Comparison of ENCODE assay signal across 8 cellular contexts in the genomic region with DNA sequence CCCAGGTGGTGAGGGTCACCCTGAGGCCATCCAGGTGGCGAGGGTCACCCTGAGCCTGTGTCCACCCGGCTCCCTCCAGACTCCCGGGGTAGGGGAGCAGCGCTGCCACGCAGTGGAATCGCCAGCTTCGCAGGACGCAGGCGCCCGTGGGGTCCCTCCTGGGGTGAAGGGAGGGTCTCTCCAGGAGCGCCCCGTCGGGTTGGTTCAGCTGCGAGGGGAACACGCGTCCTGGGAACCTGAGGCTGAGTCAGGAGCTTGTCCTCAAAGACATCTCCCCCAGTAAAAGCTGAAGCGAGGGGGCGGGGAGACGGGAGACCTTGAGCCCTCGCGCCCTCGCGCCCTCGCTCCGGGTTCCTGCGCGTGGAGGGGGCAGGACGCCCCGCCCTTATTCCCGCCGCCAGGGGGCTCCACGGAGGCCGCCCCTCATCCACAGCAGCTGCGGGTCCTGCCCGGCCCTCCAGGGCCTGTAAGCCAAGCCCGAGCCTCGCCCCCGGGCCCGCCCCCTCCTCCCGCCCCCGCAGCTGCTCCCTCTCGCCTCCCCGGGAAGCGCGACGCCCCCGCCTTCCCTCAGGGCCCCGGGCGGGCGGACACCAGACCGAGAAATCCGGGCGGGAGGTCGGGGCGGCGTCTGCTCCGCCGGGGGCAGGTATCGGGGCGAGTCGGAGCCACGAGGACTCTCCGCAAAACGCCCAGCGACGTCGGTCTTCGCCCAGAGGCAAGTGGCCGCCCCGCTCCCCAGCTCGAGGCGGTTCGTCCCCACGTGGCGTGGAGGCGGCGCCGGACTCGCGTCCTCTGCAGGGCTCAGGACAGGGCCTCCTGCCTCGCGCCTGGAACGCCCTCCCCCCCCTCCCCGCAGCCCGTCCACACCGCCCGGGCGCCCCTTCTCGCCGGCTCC. TPM values are rescaled to one million over a fixed set of nuclear protein-coding genes. Genes with fewer than 3 reads are reported as not detected.
DNase-seq lines count a peak whose midpoint lies in the region; ATAC-seq and TF ChIP-seq lines count a peak whose summit lies in the region.

No MANE protein-coding gene starts in this region.

- no peaks in the 10 kb centered on the region for H3K4me1 Mint-ChIP-seq in endodermal cell
- no peaks in the 10 kb centered on the region for H3K4me1 Mint-ChIP-seq in nephron progenitor cell

- no peak for TF ChIP-seq RAD21 in Ishikawa (IDR thresholded peaks at IDR 0.05; ENCODE audit: low read depth)

- peaks cover 3% of the 10 kb centered on the region; the same call in 1 of the 2 replicates for H3K9me3 ChIP-seq in BE2C
- peaks cover 13% of the 10 kb centered on the region for H3K9me3 ChIP-seq in endodermal cell (ENCODE audit: control insufficient read depth, low read length)

- no peak overlapping the region for H3K27ac Mint-ChIP-seq in endodermal cell
- H3K27ac Mint-ChIP-seq in nephron progenitor cell, result no peak overlapping the region

- TF ChIP-seq EP300 in Ishikawa (IDR thresholded peaks at IDR 0.05; ENCODE audit: borderline replicate concordance), result no peak

- H3K36me3 ChIP-seq in BE2C (no peaks in the 10 kb centered on the region), endodermal cell (ENCODE audit: control insufficient read depth, insufficient read depth, low read length) (no peaks in the 10 kb centered on the region)

- no peak overlapping the region for H3K9ac ChIP-seq in endodermal cell (ENCODE audit: extremely low read depth, low read length, poor library complexity, severe bottlenecking)

- H3K27me3 Mint-ChIP-seq in endodermal cell (ENCODE audit: insufficient read depth), result peaks cover 59% of the 10 kb centered on the region
- peaks cover 73% of the 10 kb centered on the region for H3K27me3 Mint-ChIP-seq in nephron progenitor cell (ENCODE audit: low read depth, poor library complexity)

- H3K4me1 ChIP-seq in BE2C, result no peaks in the 10 kb centered on the region
- H3K4me1 ChIP-seq in endodermal cell (ENCODE audit: control insufficient read depth, insufficient read depth, low read length), result no peaks in the 10 kb centered on the region

- H3K4me3 Mint-ChIP-seq in endodermal cell (no peak overlapping the region), nephron progenitor cell (no peak overlapping the region)

- H3K9me3 Mint-ChIP-seq in endodermal cell (peaks cover 28% of the 10 kb centered on the region), nephron progenitor cell (peaks cover 76% of the 10 kb centered on the region)

- WGBS in endodermal cell (ENCODE audit: insufficient coverage in 1 of 2, insufficient read length in 1 of 2), 2 experiments, result 28% methylated on average over 28 to 85 of the region's 90 CpGs

- DNase-seq in BE2C (peak; percentile 7), endodermal cell (peak; percentile 84), nephron progenitor cell (peak; percentile 59), HPDE6-E6E7 (ENCODE audit: extremely low spot score) (no peak), inferior parietal cortex (ENCODE audit: extremely low spot score) (no peak), kidney tubule cell (ENCODE audit: low spot score) (no peak)

- H3K4me3 ChIP-seq in BE2C (ENCODE audit: low read depth, low read length) (no peak overlapping the region), endodermal cell (ENCODE audit: low read length) (no peak overlapping the region)

- TF ChIP-seq CTCF in BE2C (IDR thresholded peaks at IDR 0.05; ENCODE audit: low read depth, low read length) (no peak), endodermal cell (conservative IDR thresholded peaks at IDR 0.05) (peak; percentile 87), nephron progenitor cell (IDR thresholded peaks at IDR 0.05) (peak; percentile 55)

- H3K27me3 ChIP-seq in BE2C, result no peaks in the 10 kb centered on the region
- peaks cover 47% of the 10 kb centered on the region for H3K27me3 ChIP-seq in endodermal cell (ENCODE audit: control insufficient read depth, insufficient read depth, low read length, poor library complexity, severe bottlenecking)

- no peak for ATAC-seq in HG03439 (IDR thresholded peaks at IDR 0.05; ENCODE audit: unreplicated experiment)

- no peak overlapping the region for H3K27ac ChIP-seq in endodermal cell (ENCODE audit: low read depth, low read length)

- H3K36me3 Mint-ChIP-seq in endodermal cell (ENCODE audit: low read depth), result no peaks in the 10 kb centered on the region
- peaks cover 22% of the 10 kb centered on the region for H3K36me3 Mint-ChIP-seq in nephron progenitor cell (ENCODE audit: low read depth)

TF ChIP-seq in Ishikawa, 13 proteins besides CTCF, POLR2A, EP300 and RAD21:
- TF ChIP-seq NFIC (IDR thresholded peaks at IDR 0.05), result no peak
- TF ChIP-seq EGR1 (IDR thresholded peaks at IDR 0.05), result 0 out of 2 replicates have a peak, but pooled peaks have one; percentile 44

RNA-seq across cellular contexts. Expression of a gene that starts 22.8 kb away (rescaled TPM):
- 286 TPM for polyA plus RNA-seq in BE2C (2012; ENCODE audit: insufficient read depth, insufficient read length, low read depth)
- 10 to 100 TPM; 31.5 to 36.6 TPM for total RNA-seq in endodermal cell
- polyA plus RNA-seq in endodermal cell (2013, experiment 1 of 2), result 21.6 TPM
- polyA plus RNA-seq in endodermal cell (2013, experiment 2 of 2), result 19.6 TPM

RNA-seq across cellular contexts. Expression of a gene that starts 29.2 kb away (rescaled TPM):
- polyA plus RNA-seq in BE2C (2012; ENCODE audit: insufficient read depth, insufficient read length, low read depth), result not detected
- under 1 TPM in 1 of 2 donors, not detected in 1; 0.15 TPM for total RNA-seq in endodermal cell
- not detected for polyA plus RNA-seq in endodermal cell (2013, experiment 1 of 2)
- polyA plus RNA-seq in endodermal cell (2013, experiment 2 of 2), result 0.12 TPM

Comparison
In these comparisons a context has a peak if more than half of its experiments do, and no peak if none do; other contexts are left out.
1. DNase-seq: peak in BE2C (single experiment), endodermal cell (single experiment) and nephron progenitor cell (single experiment); none in HPDE6-E6E7 (single experiment), inferior parietal cortex (single experiment) and kidney tubule cell (single experiment).